ENCODE assay signal across 29 cellular contexts in genomic region chr3:159835126-159835525, GRCh38. TPM values are rescaled to one million over a fixed set of nuclear protein-coding genes. Genes with fewer than 3 reads are reported as not detected.
"Had no signal": no experiment of that assay in that cellular context is flagged by ENCODE, and none has a peak within 500 bp of the region (broad histone marks: within the 10 kb centered on the region; RNA-seq: fewer than 3 reads in every experiment).

No MANE protein-coding gene starts in this region.

- H3K27me3 ChIP-seq: pancreas, right lobe of liver, suprapubic skin, testis, tibial artery, transverse colon, upper lobe of right lung, uterus had no signal

- H3K4me3 ChIP-seq: pancreas, psoas muscle, right lobe of liver, skin epidermis, smooth muscle cell, spleen, suprapubic skin, testis, tibial artery, transverse colon, upper lobe of right lung, uterus had no signal

- ATAC-seq: naive thymus-derived CD8-positive, alpha-beta T cell; natural killer cell treated with Interleukin-12 subunit alpha and Interleukin-12 subunit beta and Interleukin-15 and Interleukin-18, amount 100 ng/mL, for 72 hours; pancreas; psoas muscle; right cardiac atrium; right lobe of liver; stimulated activated memory B cell treated with anti-CD40 and anti-IgM and Interleukin-4, amounts not matched to agents 10 μg/mL and 1 μg/mL and 100 μg/mL, for 72 hours; stimulated activated naive CD8-positive, alpha-beta T cell treated with anti-CD3 and anti-CD28 coated beads, Interleukin-15, amount 100 ng/mL, for 72 hours; stimulated activated naive CD8-positive, alpha-beta T cell treated with anti-CD3 and anti-CD28 coated beads, Interleukin-15, Interleukin-2, amounts not matched to agents 100 U/mL and 50 U/mL, for 24 hours; upper lobe of right lung had no signal

- H3K36me3 ChIP-seq: neutrophil, pancreas, right lobe of liver, spleen, suprapubic skin, tibial artery, transverse colon, upper lobe of right lung, uterus had no signal

- H3K4me2 ChIP-seq: smooth muscle cell had no signal

- H3K27ac ChIP-seq: neutrophil, pancreas, right lobe of liver, spleen, suprapubic skin, testis, upper lobe of right lung had no signal

- DNase-seq: naive thymus-derived CD8-positive, alpha-beta T cell; nephron progenitor cell; nucleus accumbens; pancreas; posterior cingulate gyrus; psoas muscle; right cardiac atrium; right lobe of liver; spleen; stimulated activated CD4-positive, alpha-beta T cell treated with anti-CD3 and anti-CD28 coated beads, Interleukin-12 subunit alpha, Interleukin-12 subunit beta, amount 100 ng/mL, for 4 hours; stimulated activated CD4-positive, alpha-beta T cell treated with anti-CD3 and anti-CD28 coated beads, Interleukin-1b, Interleukin-23, amount 100 ng/mL, for 48 hours; stimulated activated CD4-positive, alpha-beta T cell treated with anti-CD3 and anti-CD28 coated beads, Interleukin-4, amount 100 ng/mL, for 1 hour; stimulated activated CD4-positive, alpha-beta T cell treated with anti-CD3 and anti-CD28 coated beads, Interleukin-4, amount 100 ng/mL, for 4 hours; stimulated activated CD8-positive, alpha-beta memory T cell treated with anti-CD3 and anti-CD28 coated beads, Interleukin-4, amount 100 ng/mL, for 48 hours; stimulated activated naive CD4-positive, alpha-beta T cell; stimulated activated naive CD8-positive, alpha-beta T cell treated with anti-CD3 and anti-CD28 coated beads, Interleukin-15, amount 100 ng/mL, for 72 hours; stimulated activated naive CD8-positive, alpha-beta T cell treated with anti-CD3 and anti-CD28 coated beads, Interleukin-15, Interleukin-2, amounts not matched to agents 100 U/mL and 50 U/mL, for 24 hours; substantia nigra; testis; tibial artery; transverse colon; upper lobe of right lung; uterus had no signal

- H3K4me1 ChIP-seq: pancreas, testis had no signal

- H3K9me3 ChIP-seq: neutrophil, pancreas, psoas muscle, right lobe of liver, spleen, suprapubic skin, testis, tibial artery, transverse colon, upper lobe of right lung, uterus had no signal

RNA-seq across cellular contexts. Expression of gene SCHIP1, which starts 4.5 kb away (rescaled TPM):
- total RNA-seq: naive thymus-derived CD8-positive, alpha-beta T cell; natural killer cell treated with Interleukin-12 subunit alpha and Interleukin-12 subunit beta and Interleukin-15 and Interleukin-18, amount 100 ng/mL, for 72 hours had no signal
- polyA plus RNA-seq: naive thymus-derived CD8-positive, alpha-beta T cell had no signal
